ENCODE assay signal across 16 cellular contexts in the genomic region with DNA sequence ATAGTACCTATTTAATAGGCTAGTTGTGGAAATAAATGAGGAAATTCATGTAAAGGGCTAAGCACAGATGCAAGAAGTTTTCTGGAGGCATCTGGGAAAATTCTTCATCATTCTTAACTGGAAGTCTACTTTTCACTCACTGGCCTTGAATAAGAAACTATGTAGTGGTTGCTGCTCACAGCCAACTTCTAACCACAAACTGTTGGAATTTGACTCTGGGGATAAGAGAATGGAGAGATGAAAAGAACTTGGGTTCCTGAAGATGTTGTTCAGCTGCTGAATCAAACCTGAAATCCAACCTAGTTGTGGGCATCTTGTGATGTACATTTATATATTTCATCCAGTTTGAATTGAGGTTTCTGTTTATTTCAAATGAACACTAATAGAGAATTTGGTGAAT. TPM values are rescaled to one million over a fixed set of nuclear protein-coding genes. Genes with fewer than 3 reads are reported as not detected.
"Had no signal": no experiment of that assay in that cellular context is flagged by ENCODE, and none has a peak within 500 bp of the region (broad histone marks: within the 10 kb centered on the region; RNA-seq: fewer than 3 reads in every experiment).

No MANE protein-coding gene starts in this region.

- ATAC-seq: activated CD8-positive, alpha-beta T cell treated with anti-CD3 and anti-CD28 coated beads for 36 hours; left lung; mucosa of descending colon; naive thymus-derived CD8-positive, alpha-beta T cell; stimulated activated naive B cell treated with anti-CD40 and anti-IgM and Interleukin-4, amounts not matched to agents 10 μg/mL and 1 μg/mL and 100 μg/mL, for 72 hours had no signal

- H3K4me3 ChIP-seq: hepatocyte, left lung, mucosa of descending colon, tibial nerve had no signal

- DNase-seq: activated CD4-positive, alpha-beta T cell treated with anti-CD3 and anti-CD28 coated beads for 4 hours; activated CD8-positive, alpha-beta memory T cell treated with anti-CD3 and anti-CD28 coated beads, Interleukin-2, amount 50 U/mL, for 4 hours; activated CD8-positive, alpha-beta T cell treated with anti-CD3 and anti-CD28 coated beads for 36 hours; activated gamma-delta T cell treated with Interleukin-2 at 50 U/mL for 16 hours; activated T-cell treated with anti-CD3 and anti-CD28 coated beads, Interleukin-2, amount 50 U/mL, for 48 hours; left lung; mucosa of descending colon; naive thymus-derived CD8-positive, alpha-beta T cell; stimulated activated CD4-positive, alpha-beta T cell treated with anti-CD3 and anti-CD28 coated beads, Interleukin-15, amount 100 ng/mL, for 24 hours; stimulated activated CD4-positive, alpha-beta T cell treated with anti-CD3 and anti-CD28 coated beads, Interleukin-4, amount 100 ng/mL, for 1 hour; stimulated activated naive B cell treated with anti-CD40 and anti-IgM and Interleukin-4, amounts not matched to agents 10 μg/mL and 1 μg/mL and 100 μg/mL, for 72 hours had no signal

RNA-seq across cellular contexts. Expression of a gene that starts 18.8 kb away (rescaled TPM):
- total RNA-seq: activated CD8-positive, alpha-beta T cell treated with anti-CD3 and anti-CD28 coated beads for 36 hours; chondrocyte; dermis microvascular lymphatic vessel endothelial cell; fibroblast of lung; left lung; mucosa of descending colon had no signal
